7 cellular contexts compared by ENCODE assay signal in the genomic region with DNA sequence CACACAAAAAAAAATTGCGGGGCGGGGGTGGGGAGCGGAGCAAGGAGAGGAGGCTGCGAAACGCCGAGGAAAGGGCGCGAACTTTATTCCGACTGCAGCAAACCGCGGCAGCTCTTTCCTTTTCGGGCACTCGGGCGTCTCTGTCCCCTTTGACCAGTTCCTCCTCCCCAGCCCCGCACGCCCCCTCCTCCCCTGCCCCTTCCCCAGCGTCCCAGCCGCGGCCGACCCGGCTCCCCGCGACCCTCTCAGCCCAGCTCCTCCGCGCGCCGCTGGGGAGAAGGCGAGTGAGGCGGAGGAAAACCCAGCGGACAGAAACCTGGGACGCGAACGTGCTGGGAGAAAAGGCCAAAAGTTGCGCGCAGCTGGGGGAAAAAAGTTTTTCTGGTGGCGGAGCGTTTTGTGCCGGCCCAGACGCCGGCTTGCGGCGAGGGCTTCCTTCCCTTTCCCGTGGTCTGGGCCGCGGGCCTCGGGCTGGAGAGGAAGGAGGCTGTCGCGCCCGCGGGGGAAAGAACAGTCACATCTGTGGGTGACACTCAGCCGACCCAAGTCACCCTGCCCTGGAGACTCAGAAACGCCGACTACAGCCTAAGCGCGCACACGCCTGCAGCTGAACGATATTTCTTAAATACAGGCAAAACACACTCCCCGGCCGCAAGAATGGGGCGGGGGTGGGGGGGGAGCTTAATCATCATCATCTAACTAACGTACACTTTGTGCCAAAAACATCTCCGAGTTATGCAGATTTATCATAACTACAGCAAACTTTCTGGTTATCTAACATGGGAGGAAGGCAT. TPM values are rescaled to one million over a fixed set of nuclear protein-coding genes. Genes with fewer than 3 reads are reported as not detected.
A peak's percentile ranks its signal among the peaks of the same experiment; 100 is the strongest.
DNase-seq lines count a peak whose midpoint lies in the region; ATAC-seq and TF ChIP-seq lines count a peak whose summit lies in the region.

No MANE protein-coding gene starts in this region.

- H3K9me3 Mint-ChIP-seq in chondrocyte (ENCODE audit: low read depth) = peaks cover 2% of the 10 kb centered on the region
- peaks cover 0 to 4% of the 10 kb centered on the region in 2 donors for H3K9me3 Mint-ChIP-seq in stimulated activated naive B cell treated with anti-CD40 and anti-IgM and Interleukin-4, amounts not matched to agents 10 μg/mL and 1 μg/mL and 100 μg/mL, for 72 hours

- ATAC-seq in left colon = peak; percentile 26
- ATAC-seq in stimulated activated naive B cell treated with anti-CD40 and anti-IgM and Interleukin-4, amounts not matched to agents 10 μg/mL and 1 μg/mL and 100 μg/mL, for 72 hours (replicated peaks) = peak in 1 of 2 donors; percentile 52

- H3K27me3 Mint-ChIP-seq in chondrocyte (ENCODE audit: low read depth) = no peaks in the 10 kb centered on the region
- peaks cover 34 to 62% of the 10 kb centered on the region in 2 donors for H3K27me3 Mint-ChIP-seq in stimulated activated naive B cell treated with anti-CD40 and anti-IgM and Interleukin-4, amounts not matched to agents 10 μg/mL and 1 μg/mL and 100 μg/mL, for 72 hours

- H3K4me3 ChIP-seq in GM08714 (ENCODE audit: low read length) = peak overlapping the region; percentile 48

- peaks cover 40% of the 10 kb centered on the region for H3K4me1 Mint-ChIP-seq in chondrocyte (ENCODE audit: low read depth)
- peaks cover 4 to 19% of the 10 kb centered on the region in 2 donors for H3K4me1 Mint-ChIP-seq in stimulated activated naive B cell treated with anti-CD40 and anti-IgM and Interleukin-4, amounts not matched to agents 10 μg/mL and 1 μg/mL and 100 μg/mL, for 72 hours

- intact Hi-C loops in left colon (cut with DNase I, micrococcal nuclease) = no loop called here

- TF ChIP-seq CTCF in chondrocyte (IDR thresholded peaks at IDR 0.05) = no peak

- no peaks in the 10 kb centered on the region for H3K36me3 Mint-ChIP-seq in chondrocyte (ENCODE audit: low read depth)
- no peaks in the 10 kb centered on the region for H3K36me3 Mint-ChIP-seq in stimulated activated naive B cell treated with anti-CD40 and anti-IgM and Interleukin-4, amounts not matched to agents 10 μg/mL and 1 μg/mL and 100 μg/mL, for 72 hours

- peak overlapping the region; percentile 95 for H3K4me3 Mint-ChIP-seq in chondrocyte (ENCODE audit: unreplicated experiment)
- H3K4me3 Mint-ChIP-seq in stimulated activated naive B cell treated with anti-CD40 and anti-IgM and Interleukin-4, amounts not matched to agents 10 μg/mL and 1 μg/mL and 100 μg/mL, for 72 hours = peak overlapping the region; percentile 80 to 86

- H3K27ac Mint-ChIP-seq in chondrocyte (ENCODE audit: unreplicated experiment) = peak overlapping the region; percentile 93
- no peak overlapping the region for H3K27ac Mint-ChIP-seq in stimulated activated naive B cell treated with anti-CD40 and anti-IgM and Interleukin-4, amounts not matched to agents 10 μg/mL and 1 μg/mL and 100 μg/mL, for 72 hours

- peak; percentile 81 for DNase-seq in MV-4-11 (lab: John Stamatoyannopoulos, UW)
- DNase-seq in chondrocyte (ENCODE audit: low spot score) = no peak
- DNase-seq in left colon = peak; percentile 38 to 45
- no peak for DNase-seq in stimulated activated naive B cell treated with anti-CD40 and anti-IgM and Interleukin-4, amounts not matched to agents 10 μg/mL and 1 μg/mL and 100 μg/mL, for 72 hours
- no peak for DNase-seq in stimulated activated CD4-positive, alpha-beta T cell treated with anti-CD3 and anti-CD28 coated beads, Interleukin-1b, Interleukin-23, amount 100 ng/mL, for 48 hours
- DNase-seq in NCI-H2196 (lab: John Stamatoyannopoulos, UW; ENCODE audit: unreplicated experiment) = no peak

RNA-seq across cellular contexts. Expression of a gene that starts 1.1 kb away (rescaled TPM):
- total RNA-seq in chondrocyte = 17.8 to 45.0 TPM (median 21.3 TPM) in 3 replicates
- total RNA-seq in left colon = 10 to 100 TPM in 1 of 2 donors, 1 to 10 TPM in 1; 3.9 to 19.3 TPM

Comparison
In these comparisons a context has a peak if more than half of its experiments do, and no peak if none do; other contexts are left out.
1. DNase-seq: peak in MV-4-11 (single experiment) and left colon (2 of 2); none in chondrocyte (single experiment), stimulated activated naive B cell treated with anti-CD40 and anti-IgM and Interleukin-4, amounts not matched to agents 10 μg/mL and 1 μg/mL and 100 μg/mL, for 72 hours (single experiment), stimulated activated CD4-positive, alpha-beta T cell treated with anti-CD3 and anti-CD28 coated beads, Interleukin-1b, Interleukin-23, amount 100 ng/mL, for 48 hours (single experiment) and NCI-H2196 (single experiment).